20 cellular contexts compared by ENCODE assay signal in the genomic region with DNA sequence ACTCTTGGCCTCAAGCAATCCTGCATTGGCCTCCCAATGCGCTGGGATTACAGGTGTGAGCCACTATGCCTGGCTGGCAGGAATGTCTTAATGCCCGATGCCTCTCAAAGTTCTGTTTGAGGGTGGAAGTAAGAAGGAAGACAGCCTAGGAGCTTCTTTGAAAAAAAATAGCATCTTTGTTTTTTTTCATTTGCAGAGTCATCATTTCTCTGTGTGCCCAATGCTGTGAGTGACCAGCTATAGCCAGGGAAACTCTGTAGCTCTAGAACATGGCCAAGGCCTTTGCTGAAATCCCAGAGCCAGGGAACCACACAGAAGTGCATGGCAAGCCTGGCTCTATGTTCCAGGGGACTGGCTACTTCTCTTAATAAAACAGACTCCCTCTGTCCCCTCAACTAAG.
DNase-seq lines count a peak whose midpoint lies in the region; ATAC-seq, FAIRE-seq and TF ChIP-seq lines count a peak whose summit lies in the region.
"Had no signal": no experiment of that assay in that cellular context is flagged by ENCODE, and none has a peak within 500 bp of the region (broad histone marks: within the 10 kb centered on the region; RNA-seq: fewer than 3 reads in every experiment).

No MANE protein-coding gene starts in this region.

- H2AK9ac ChIP-seq in IMR-90 (replicated peaks; ENCODE audit: low read depth, low read length, poor library complexity): no peak overlapping the region

- H2BK20ac ChIP-seq in IMR-90 (ENCODE audit: low read depth, low read length): no peak overlapping the region

- no peaks in the 10 kb centered on the region for H3K27me3 ChIP-seq in IMR-90 (ENCODE audit: control insufficient read depth, insufficient read depth, low read length)
- no peaks in the 10 kb centered on the region for H3K27me3 ChIP-seq in K562 (ENCODE audit: control insufficient read depth in 2 of 2, insufficient read depth in 2 of 2, low read length in 2 of 2)
- no peaks in the 10 kb centered on the region for H3K27me3 ChIP-seq in ascending aorta
- H3K27me3 ChIP-seq: BLaER1 treated with 17β-estradiol and CSF1 and Interleukin-3, amounts not matched to agents 10 nM and 100 nM had no signal

- H2AK5ac ChIP-seq in IMR-90 (ENCODE audit: low read depth, low read length): no peak overlapping the region

- no peak overlapping the region for H2BK120ac ChIP-seq in IMR-90 (ENCODE audit: low read depth, low read length)

- DNase-seq in A549 (ENCODE audit: low read depth in 1 of 2, low spot score in 1 of 2) (no peak), IMR-90 (no peak), K562 (ENCODE audit: extremely low read depth in 1 of 4, low spot score in 3 of 4) (no peak), ascending aorta (ENCODE audit: low spot score in 2 of 2) (no peak)
- DNase-seq in activated CD4-positive, alpha-beta T cell treated with anti-CD3 and anti-CD28 coated beads for 4 hours: no peak
- DNase-seq: 8988T; AML-193; Caco-2; Calu3; CD4-positive, alpha-beta T cell; CD8-positive, alpha-beta T cell; DMS79 treated with DMSO at 0.1 percent for 48 hours; GF-D8 had no signal

- H2AFZ ChIP-seq in IMR-90 (replicated peaks; ENCODE audit: low read length, poor library complexity) (no peak overlapping the region), K562 (ENCODE audit: low read depth, low read length) (no peak overlapping the region)

- CTCF ChIA-PET in A549 (lab: Yijun Ruan, JAX): no interaction called here
- CTCF ChIA-PET in IMR-90 (lab: Yijun Ruan, JAX): no interaction called here
- CTCF ChIA-PET in K562 (lab: Yijun Ruan, JAX; ENCODE audit: low intra/inter-chr PET ratio): no interaction called here

- in situ Hi-C loops in IMR-90 (cut with MboI; ENCODE audit: low sequenced_read_pairs): no loop called here
- in situ Hi-C loops in K562 (cut with MboI): no loop called here

- FAIRE-seq in A549 (lab: Jason Lieb, UNC) (no peak), K562 (lab: Jason Lieb, UNC) (no peak)
- FAIRE-seq: A204.1, D721Med, G401.6, GM12891, GM19239 had no signal

- H3K27ac ChIP-seq in A549 (no peak overlapping the region), IMR-90 (ENCODE audit: insufficient read depth, low read length) (no peak overlapping the region), K562 (ENCODE audit: extremely low read depth, low read depth, low read length) (no peak overlapping the region), ascending aorta (no peak overlapping the region)
- H3K27ac ChIP-seq: BLaER1 treated with 17β-estradiol and CSF1 and Interleukin-3, amounts not matched to agents 10 nM and 100 nM; C4-2B had no signal

- no peak overlapping the region for H4K5ac ChIP-seq in IMR-90 (ENCODE audit: low read depth, low read length)

- dilution Hi-C loops in IMR-90 (cut with HindIII; ENCODE audit: low sequenced_read_pairs, unreplicated experiment): no loop called here

- H3K9ac ChIP-seq in IMR-90 (ENCODE audit: low read depth, low read length) (no peak overlapping the region), K562 (ENCODE audit: insufficient read depth in 1 of 2, low read depth in 2 of 2, low read length in 2 of 2) (no peak overlapping the region)
- H3K9ac ChIP-seq: BLaER1 treated with 17β-estradiol and CSF1 and Interleukin-3, amounts not matched to agents 10 nM and 100 nM had no signal

- H4K20me1 ChIP-seq in IMR-90 (ENCODE audit: insufficient read depth, low read length) (no peaks in the 10 kb centered on the region), K562 (replicated peaks; ENCODE audit: control insufficient read depth, insufficient read depth, low read length) (no peaks in the 10 kb centered on the region)
- H4K20me1 ChIP-seq: BLaER1 treated with 17β-estradiol and CSF1 and Interleukin-3, amounts not matched to agents 10 nM and 100 nM had no signal

- no peaks in the 10 kb centered on the region for H3K79me2 ChIP-seq in K562 (ENCODE audit: control insufficient read depth, insufficient read depth, low read length)

- H3K9me1 ChIP-seq in IMR-90 (ENCODE audit: insufficient read depth, low read length) (peaks cover 4% of the 10 kb centered on the region), K562 (ENCODE audit: control insufficient read depth, insufficient read depth, low read length) (no peaks in the 10 kb centered on the region)

- WGBS in A549 (ENCODE audit: missing lambda C conversion rate): 51% methylated on average over 2 of the region's 2 CpGs
- WGBS in IMR-90 (ENCODE audit: extremely low coverage in 2 of 2, insufficient read length in 1 of 2), 2 experiments: no CpG with 5 or more reads among the region's 2 CpGs
- WGBS in K562 (ENCODE audit: insufficient coverage, low coverage, missing lambda C conversion rate): 0% methylated on average over 2 of the region's 2 CpGs

- no peaks in the 10 kb centered on the region for H3K79me1 ChIP-seq in IMR-90 (ENCODE audit: low read depth in 1 of 2, low read length in 2 of 2)

- no peak overlapping the region for H3K56ac ChIP-seq in IMR-90 (ENCODE audit: extremely low read depth, insufficient read depth, low read length)

- H2BK15ac ChIP-seq in IMR-90 (ENCODE audit: low read depth, low read length): no peak overlapping the region

- no peak overlapping the region for H4K91ac ChIP-seq in IMR-90 (ENCODE audit: insufficient read depth, low read depth, low read length)

- no peak overlapping the region for H3K23ac ChIP-seq in IMR-90 (ENCODE audit: low read depth, low read length)

- POLR2A ChIA-PET in A549 (lab: Yijun Ruan, JAX): no interaction called here
- POLR2A ChIA-PET in IMR-90 (lab: Charles Lee; ENCODE audit: unreplicated experiment): no interaction called here
- POLR2A ChIA-PET in K562 (lab: Yijun Ruan, JAX): no interaction called here

- H3K14ac ChIP-seq in IMR-90 (replicated peaks; ENCODE audit: low read depth, low read length): no peak overlapping the region

- H4K8ac ChIP-seq in IMR-90 (ENCODE audit: low read depth in 2 of 2, low read length in 2 of 2): no peak overlapping the region

- TF ChIP-seq RAD21 in A549 (conservative IDR thresholded peaks at IDR 0.05 in 1 of 2, IDR thresholded peaks at IDR 0.05 in 1 of 2) (no peak), IMR-90 (IDR thresholded peaks at IDR 0.05; ENCODE audit: low read length) (no peak), K562 (CRISPR knock-in tag; conservative IDR thresholded peaks at IDR 0.05 in 1 of 2, IDR thresholded peaks at IDR 0.05 in 1 of 2) (no peak)

- H3K36me3 ChIP-seq in IMR-90 (ENCODE audit: control insufficient read depth, insufficient read depth, low read length): no peaks in the 10 kb centered on the region
- no peaks in the 10 kb centered on the region for H3K36me3 ChIP-seq in K562 (ENCODE audit: control insufficient read depth, insufficient read depth, low read length)
- H3K36me3 ChIP-seq in ascending aorta: no peaks in the 10 kb centered on the region
- H3K36me3 ChIP-seq: BLaER1 treated with 17β-estradiol and CSF1 and Interleukin-3, amounts not matched to agents 10 nM and 100 nM had no signal

- H3K4me3 ChIP-seq in A549: no peak overlapping the region
- no peak overlapping the region for H3K4me3 ChIP-seq in IMR-90 (ENCODE audit: insufficient read depth, low read depth, low read length)
- H3K4me3 ChIP-seq in K562: no peak overlapping the region
- H3K4me3 ChIP-seq in ascending aorta: no peak overlapping the region
- H3K4me3 ChIP-seq: BLaER1 treated with 17β-estradiol and CSF1 and Interleukin-3, amounts not matched to agents 10 nM and 100 nM had no signal

- intact Hi-C loops in IMR-90 (cut with micrococcal nuclease): no loop called here
- intact Hi-C loops in K562 (cut with micrococcal nuclease): no loop called here
- intact Hi-C loops in ascending aorta (cut with DNase I): no loop called here

- TF ChIP-seq POLR2A in A549 (IDR thresholded peaks at IDR 0.05; ENCODE audit: low read length): no peak
- TF ChIP-seq POLR2A in IMR-90 (IDR thresholded peaks at IDR 0.05; ENCODE audit: low read depth, low read length): no peak
- no peak for TF ChIP-seq POLR2A in K562 (conservative IDR thresholded peaks at IDR 0.05)

- TF ChIP-seq EP300 in A549 (IDR thresholded peaks at IDR 0.05): no peak
- no peak for TF ChIP-seq EP300 in K562 (IDR thresholded peaks at IDR 0.05; ENCODE audit: low read length)

- TF ChIP-seq CTCF in A549 (IDR thresholded peaks at IDR 0.05) (no peak), IMR-90 (conservative IDR thresholded peaks at IDR 0.05; ENCODE audit: low read depth, low read length) (no peak), K562 (IDR thresholded peaks at IDR 0.05 in 2 of 3, conservative IDR thresholded peaks at IDR 0.05 in 1 of 3; ENCODE audit: insufficient read depth in 2 of 3, low read depth in 1 of 3, low read length in 3 of 3) (no peak), ascending aorta (IDR thresholded peaks at IDR 0.05) (no peak)

- no peak overlapping the region for H3K18ac ChIP-seq in IMR-90 (ENCODE audit: low read depth, low read length)

- no peak overlapping the region for H2BK5ac ChIP-seq in IMR-90 (ENCODE audit: low read depth, low read length, poor library complexity, severe bottlenecking)

- H3K4me2 ChIP-seq in A549 (no peak overlapping the region), IMR-90 (ENCODE audit: low read depth, low read length) (no peak overlapping the region), K562 (ENCODE audit: insufficient read depth, low read length) (no peak overlapping the region)
- H3K4me2 ChIP-seq: BLaER1 treated with 17β-estradiol and CSF1 and Interleukin-3, amounts not matched to agents 10 nM and 100 nM had no signal

- H3K4ac ChIP-seq in IMR-90 (ENCODE audit: low read depth, low read length): no peak overlapping the region

- no peak for ATAC-seq in A549
- no peak for ATAC-seq in IMR-90 (ENCODE audit: low read depth)
- no peak for ATAC-seq in K562
- ATAC-seq: CD8-positive, alpha-beta T cell had no signal

- no peaks in the 10 kb centered on the region; the same call in 2 of the 3 replicates for H3K9me3 ChIP-seq in A549
- H3K9me3 ChIP-seq in IMR-90 (ENCODE audit: control insufficient read depth, insufficient read depth, low read length): peaks cover 2% of the 10 kb centered on the region; the same call in 1 of the 2 replicates
- H3K9me3 ChIP-seq in K562 (replicated peaks; ENCODE audit: control insufficient read depth, insufficient read depth, low read depth, low read length): no peaks in the 10 kb centered on the region
- peaks cover 0 to 5% of the 10 kb centered on the region in 2 donors for H3K9me3 ChIP-seq in ascending aorta

- no peaks in the 10 kb centered on the region for H3K4me1 ChIP-seq in A549
- H3K4me1 ChIP-seq in IMR-90 (ENCODE audit: control insufficient read depth, insufficient read depth, low read length): peaks cover 5% of the 10 kb centered on the region
- H3K4me1 ChIP-seq in K562 (replicated peaks in 1 of 2; ENCODE audit: control insufficient read depth in 2 of 2, insufficient read depth in 2 of 2, low read length in 2 of 2): no peaks in the 10 kb centered on the region
- peaks cover 0 to 8% of the 10 kb centered on the region in 2 donors for H3K4me1 ChIP-seq in ascending aorta
- H3K4me1 ChIP-seq: BLaER1 treated with 17β-estradiol and CSF1 and Interleukin-3, amounts not matched to agents 10 nM and 100 nM; Caco-2 had no signal

- no TSS peak for BruUV-seq in IMR-90 (replicated peaks; lab: Mats Ljungman, UMichigan)
- no TSS peak for BruUV-seq in K562 (replicated peaks; lab: Mats Ljungman, UMichigan)

TF ChIP-seq in A549, 52 proteins besides CTCF, POLR2A, EP300 and RAD21 (continues in another document):
- no peak for TF ChIP-seq SREBF2 (IDR thresholded peaks at IDR 0.05)

TF ChIP-seq in IMR-90, 13 proteins besides CTCF, POLR2A, EP300 and RAD21 (continues in another document):
- no peak for TF ChIP-seq CHD1 (IDR thresholded peaks at IDR 0.05; ENCODE audit: low read depth, low read length)
